In genomic region chr19:2330632-2331284, GRCh38 we compare ENCODE assay signal across 9 cellular contexts. TPM values are rescaled to one million over a fixed set of nuclear protein-coding genes. Genes with fewer than 3 reads are reported as not detected.
DNase-seq lines count a peak whose midpoint lies in the region; ATAC-seq and TF ChIP-seq lines count a peak whose summit lies in the region.
"Had no signal": no experiment of that assay in that cellular context is flagged by ENCODE, and none has a peak within 500 bp of the region (broad histone marks: within the 10 kb centered on the region; RNA-seq: fewer than 3 reads in every experiment).

No MANE protein-coding gene starts in this region.

- DNase-seq in DMS79 (lab: John Stamatoyannopoulos, UW): peak; percentile 54
- DNase-seq in NCI-H128 (lab: John Stamatoyannopoulos, UW; ENCODE audit: unreplicated experiment): peak; percentile 38
- DNase-seq in neural crest cell (ENCODE audit: low read depth, low spot score): no peak
- no peak for DNase-seq in GM13977 (ENCODE audit: low spot score)
- DNase-seq in stimulated activated CD4-positive, alpha-beta T cell treated with anti-CD3 and anti-CD28 coated beads, Interleukin-15, amount 100 ng/mL, for 24 hours: no peak
- DNase-seq in SKM-1 treated with dmso at 0.1 percent for 144 hours (lab: John Stamatoyannopoulos, UW; ENCODE audit: unreplicated experiment): no peak
- DNase-seq: NCI-H446 treated with DMSO at 0.1 percent for 48 hours had no signal

- H3K9me3 Mint-ChIP-seq in brain (peaks cover 0 to 5% (median 0%) of the 10 kb centered on the region in 5 experiments), neural crest cell (peaks cover 2% of the 10 kb centered on the region)

- H3K27ac Mint-ChIP-seq in brain: peak overlapping the region; percentile 85 to 93 (median 91)
- no peak overlapping the region for H3K27ac Mint-ChIP-seq in neural crest cell (ENCODE audit: unreplicated experiment)

- peak overlapping the region; percentile 75 to 98 (median 80) for H3K4me3 Mint-ChIP-seq in brain
- H3K4me3 Mint-ChIP-seq in neural crest cell: peak overlapping the region; percentile 84

- H3K4me1 Mint-ChIP-seq in brain: peaks cover 76% of the 10 kb centered on the region
- peaks cover 49% of the 10 kb centered on the region for H3K4me1 Mint-ChIP-seq in neural crest cell

- ATAC-seq in HG03095 (IDR thresholded peaks at IDR 0.05; ENCODE audit: unreplicated experiment): no peak

- H3K27me3 Mint-ChIP-seq in brain: peaks cover 23% of the 10 kb centered on the region
- peaks cover 2% of the 10 kb centered on the region for H3K27me3 Mint-ChIP-seq in neural crest cell (ENCODE audit: low read depth)

- in situ Hi-C loops in GM13977 (cut with MboI; ENCODE audit: low pct_unique_long_range_greater_than_20kb, low sequenced_read_pairs, unreplicated experiment): no loop called here

- TF ChIP-seq CTCF in brain (conservative IDR thresholded peaks at IDR 0.05) (no peak), neural crest cell (conservative IDR thresholded peaks at IDR 0.05) (no peak), GM13977 (IDR thresholded peaks at IDR 0.05; ENCODE audit: extremely low read depth, insufficient read depth, missing control alignments) (no peak)

- peaks cover 22% of the 10 kb centered on the region for H3K36me3 Mint-ChIP-seq in brain
- H3K36me3 Mint-ChIP-seq in neural crest cell (ENCODE audit: low read depth): peaks cover 2% of the 10 kb centered on the region

RNA-seq across cellular contexts. Expression of gene SPPL2B, which starts 2.3 kb away (rescaled TPM):
- polyA plus RNA-seq in brain (ENCODE audit: insufficient read depth, low read depth, low replicate concordance): 66.7 TPM
- total RNA-seq in neural crest cell: 117 and 119 TPM in 2 replicates

RNA-seq across cellular contexts. Expression of gene LSM7, which starts 2.4 kb away (rescaled TPM):
- 292 TPM for polyA plus RNA-seq in brain (ENCODE audit: insufficient read depth, low read depth, low replicate concordance)
- 191 and 198 TPM in 2 replicates for total RNA-seq in neural crest cell

RNA-seq across cellular contexts. Expression of gene LINGO3, which starts 22.8 kb away (rescaled TPM):
- polyA plus RNA-seq in brain (ENCODE audit: insufficient read depth, low read depth, low replicate concordance): 3.2 TPM
- total RNA-seq in neural crest cell: not detected in 2 replicates

RNA-seq across cellular contexts. Expression of gene TMPRSS9, which starts 29.3 kb away (rescaled TPM):
- polyA plus RNA-seq in brain (ENCODE audit: insufficient read depth, low read depth, low replicate concordance): 0.15 TPM
- total RNA-seq in neural crest cell: 0.12 TPM in 1 of 2 replicates, not detected in the other

RNA-seq across cellular contexts. Expression of gene PEAK3, which starts 48.8 kb away (rescaled TPM):
- polyA plus RNA-seq in brain (ENCODE audit: insufficient read depth, low read depth, low replicate concordance): not detected
- not detected in 2 replicates for total RNA-seq in neural crest cell

Comparison
In these comparisons a context has a peak if more than half of its experiments do, and no peak if none do; other contexts are left out.
1. DNase-seq: peak in DMS79 (single experiment) and NCI-H128 (single experiment); none in neural crest cell (single experiment), GM13977 (single experiment), stimulated activated CD4-positive, alpha-beta T cell treated with anti-CD3 and anti-CD28 coated beads, Interleukin-15, amount 100 ng/mL, for 24 hours (single experiment) and SKM-1 treated with dmso at 0.1 percent for 144 hours (single experiment).